In genomic region chr3:126501054-126501453, GRCh38 we compare ENCODE assay signal across 1 cellular context.
TF ChIP-seq lines count a peak whose summit lies in the region.

No MANE protein-coding gene starts in this region.

TF ChIP-seq in HepG2, 621 proteins besides CTCF, POLR2A, EP300 and RAD21:
- TF ChIP-seq CREM (IDR thresholded peaks at IDR 0.05) (no peak), CREM (CRISPR knock-in tag; IDR thresholded peaks at IDR 0.05) (no peak), ZNF224 (CRISPR knock-in tag; IDR thresholded peaks at IDR 0.05) (no peak), ARNTL (CRISPR knock-in tag; IDR thresholded peaks at IDR 0.05) (no peak), RFX1 (IDR thresholded peaks at IDR 0.05) (peak; percentile 56), ZNF362 (CRISPR knock-in tag; IDR thresholded peaks at IDR 0.05; ENCODE audit: borderline replicate concordance) (no peak), ZNF891 (CRISPR knock-in tag; IDR thresholded peaks at IDR 0.05) (no peak)
TF ChIP-seq in HepG2: peak in this region for 1.
